ENCODE assay signal across 8 cellular contexts in the genomic region with DNA sequence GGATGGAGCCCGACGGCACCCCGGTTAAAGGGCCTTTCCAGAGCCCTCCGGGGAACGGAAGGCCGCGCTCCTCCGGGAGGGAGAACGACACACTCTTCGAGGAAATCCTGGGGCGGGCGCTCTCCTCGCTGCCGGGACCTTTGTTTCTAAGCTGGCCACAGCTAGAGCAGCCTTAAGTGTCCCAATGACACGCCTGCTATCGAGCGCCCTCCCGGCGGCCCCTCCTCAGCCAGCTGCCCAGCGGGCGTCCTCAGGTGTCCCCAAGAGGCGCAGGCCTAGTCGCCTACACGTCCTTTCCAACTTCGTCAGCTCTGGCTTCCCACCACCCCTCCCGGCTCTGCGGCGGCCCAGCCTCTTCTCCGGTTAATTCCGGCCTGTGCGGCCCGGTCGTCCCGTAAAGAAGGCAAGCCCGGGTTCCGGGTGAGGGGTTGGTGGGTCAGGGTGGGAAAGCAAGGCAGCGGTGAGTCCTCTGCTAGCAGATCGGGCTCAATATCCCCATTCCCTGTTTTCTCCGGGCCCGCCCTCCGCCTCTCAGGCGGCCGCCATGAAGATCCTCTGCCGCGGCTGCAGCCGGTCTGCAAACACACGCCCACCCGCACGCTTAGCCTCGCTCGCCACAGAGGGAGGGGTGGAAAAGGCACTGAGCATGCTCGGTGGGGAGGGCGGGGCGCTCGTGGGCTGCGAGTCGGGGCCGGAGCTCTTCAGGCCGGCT. TPM values are rescaled to one million over a fixed set of nuclear protein-coding genes. Genes with fewer than 3 reads are reported as not detected.
DNase-seq lines count a peak whose midpoint lies in the region; ATAC-seq and TF ChIP-seq lines count a peak whose summit lies in the region.

No MANE protein-coding gene starts in this region.

- H4K20me1 ChIP-seq in OCI-LY3 (ENCODE audit: insufficient read depth, low read length) = peaks cover 28% of the 10 kb centered on the region

- H3K27me3 Mint-ChIP-seq in activated T-cell treated with anti-CD3 and anti-CD28 coated beads, Interleukin-2, amount 50 U/mL, for 4 hours (ENCODE audit: low read depth) = no peaks in the 10 kb centered on the region

- H3K27me3 ChIP-seq in OCI-LY3 (ENCODE audit: low read depth, low read length) = no peaks in the 10 kb centered on the region
- H3K27me3 ChIP-seq in esophagus (ENCODE audit: control insufficient read depth in 1 of 2, insufficient read depth in 2 of 2, low read length in 2 of 2) = no peaks in the 10 kb centered on the region
- no peaks in the 10 kb centered on the region for H3K27me3 ChIP-seq in muscle layer of duodenum (ENCODE audit: low read depth, low read length)

- H3K4me2 ChIP-seq in OCI-LY3 (ENCODE audit: low read length) = peak overlapping the region; percentile 90

- no peaks in the 10 kb centered on the region for H3K9me3 Mint-ChIP-seq in activated T-cell treated with anti-CD3 and anti-CD28 coated beads, Interleukin-2, amount 50 U/mL, for 4 hours

- WGBS in esophagus, 2 donors = 0% methylated on average over 49 to 59 of the region's 59 CpGs

- H3K9ac ChIP-seq in OCI-LY3 (ENCODE audit: low read length) = peak overlapping the region; percentile 92

- 0 out of 2 replicates have a peak overlapping the region, but pooled peaks have one; percentile 20 for H2AFZ ChIP-seq in OCI-LY3 (ENCODE audit: low read depth, low read length)

- H3K27ac ChIP-seq in OCI-LY3 (ENCODE audit: low read length) (peak overlapping the region; percentile 69), esophagus (ENCODE audit: low read depth in 2 of 2, low read length in 1 of 2) (peak overlapping the region; percentile 96 to 99), muscle layer of duodenum (ENCODE audit: low read length) (peak overlapping the region; percentile 85)

- H3K79me2 ChIP-seq in OCI-LY3 (ENCODE audit: low read length) = peaks cover 61% of the 10 kb centered on the region

- TF ChIP-seq CTCF in OCI-LY3 (IDR thresholded peaks at IDR 0.05; ENCODE audit: low read depth, low read length) = 0 out of 2 replicates have a peak, but pooled peaks have one; percentile 5

- peaks cover 47% of the 10 kb centered on the region for H3K4me1 Mint-ChIP-seq in activated T-cell treated with anti-CD3 and anti-CD28 coated beads, Interleukin-2, amount 50 U/mL, for 4 hours (ENCODE audit: low read depth)

- peaks cover 27% of the 10 kb centered on the region for H3K4me1 ChIP-seq in OCI-LY3 (ENCODE audit: low read length)
- no peaks in the 10 kb centered on the region for H3K4me1 ChIP-seq in esophagus (ENCODE audit: control insufficient read depth in 2 of 2, insufficient read depth in 2 of 2, low read length in 1 of 2)
- H3K4me1 ChIP-seq in muscle layer of duodenum (ENCODE audit: control insufficient read depth in 1 of 2, insufficient read depth in 2 of 2, low read length in 2 of 2) = peaks cover 9 to 11% of the 10 kb centered on the region in 2 donors

- H3K4me3 Mint-ChIP-seq in activated T-cell treated with anti-CD3 and anti-CD28 coated beads, Interleukin-2, amount 50 U/mL, for 4 hours = peak overlapping the region; percentile 88

- H3K4me3 ChIP-seq in OCI-LY3 (ENCODE audit: low read length) = peak overlapping the region; percentile 95
- H3K4me3 ChIP-seq in esophagus (ENCODE audit: low read depth in 1 of 2, low read length in 2 of 2) = peak overlapping the region; percentile 66 to 78
- peak overlapping the region; percentile 61 to 86 for H3K4me3 ChIP-seq in muscle layer of duodenum (ENCODE audit: low read depth in 1 of 2, low read length in 2 of 2)

- ATAC-seq in GM21528 (IDR thresholded peaks at IDR 0.05; ENCODE audit: low FRiP score, unreplicated experiment) = peak; percentile 89
- ATAC-seq in activated T-cell treated with anti-CD3 and anti-CD28 coated beads, Interleukin-2, amount 50 U/mL, for 4 hours = peak; percentile 84 to 87

- H3K9me3 ChIP-seq in OCI-LY3 (ENCODE audit: insufficient read depth, low read length) (no peaks in the 10 kb centered on the region), esophagus (ENCODE audit: control insufficient read depth in 2 of 2, insufficient read depth in 1 of 2, low read depth in 1 of 2, low read length in 1 of 2) (no peaks in the 10 kb centered on the region), muscle layer of duodenum (ENCODE audit: control insufficient read depth in 1 of 2, low read length in 2 of 2) (no peaks in the 10 kb centered on the region)

- peaks cover 16% of the 10 kb centered on the region for H3K36me3 ChIP-seq in OCI-LY3 (replicated peaks; ENCODE audit: low read depth, low read length)
- H3K36me3 ChIP-seq in esophagus (ENCODE audit: control insufficient read depth in 2 of 2, insufficient read depth in 2 of 2, low read length in 1 of 2) = no peaks in the 10 kb centered on the region
- peaks cover 0 to 3% of the 10 kb centered on the region in 2 donors for H3K36me3 ChIP-seq in muscle layer of duodenum (ENCODE audit: control insufficient read depth in 1 of 2, insufficient read depth in 2 of 2, low read length in 2 of 2)

- H3K36me3 Mint-ChIP-seq in activated T-cell treated with anti-CD3 and anti-CD28 coated beads, Interleukin-2, amount 50 U/mL, for 4 hours (ENCODE audit: insufficient read depth) = no peaks in the 10 kb centered on the region

- DNase-seq in DMS53 (lab: John Stamatoyannopoulos, UW) = peak; percentile 96
- DNase-seq in HuH-7 (ENCODE audit: low spot score) = peak; percentile 80
- peak; percentile 90 for DNase-seq in activated T-cell treated with anti-CD3 and anti-CD28 coated beads, Interleukin-2, amount 50 U/mL, for 4 hours
- DNase-seq in stimulated activated CD8-positive, alpha-beta memory T cell treated with anti-CD3 and anti-CD28 coated beads, Interleukin-7, amount 100 ng/mL, for 1 hour (ENCODE audit: low read depth in 2 of 2) = peak; percentile 70 to 77

RNA-seq across cellular contexts. Expression of a gene that starts 0.4 kb away (rescaled TPM):
- 10 to 100 TPM; 37.3 to 42.6 (median 38.3) TPM for total RNA-seq in activated T-cell treated with anti-CD3 and anti-CD28 coated beads, Interleukin-2, amount 50 U/mL, for 4 hours
- polyA plus RNA-seq in esophagus = 10 to 100 TPM; 12.6 to 16.5 TPM

Comparison
In these comparisons a context has a peak if more than half of its experiments do, and no peak if none do; other contexts are left out.
1. Peak in every context shown above with its lines: DNase-seq, ATAC-seq, H3K4me3 ChIP-seq and H3K27ac ChIP-seq.